10 cellular contexts compared by ENCODE assay signal in genomic region chr16:23362460-23363317, GRCh38.
A peak's percentile ranks its signal among the peaks of the same experiment; 100 is the strongest.
DNase-seq lines count a peak whose midpoint lies in the region; ATAC-seq and TF ChIP-seq lines count a peak whose summit lies in the region.
"Had no signal": no experiment of that assay in that cellular context is flagged by ENCODE, and none has a peak within 500 bp of the region (broad histone marks: within the 10 kb centered on the region; RNA-seq: fewer than 3 reads in every experiment).

No MANE protein-coding gene starts in this region.

- no peaks in the 10 kb centered on the region for H3K9me3 ChIP-seq in mucosa of descending colon

- H3K27me3 Mint-ChIP-seq in natural killer cell (ENCODE audit: low read depth in 2 of 2): peaks cover 0 to 4% of the 10 kb centered on the region in 2 donors
- no peaks in the 10 kb centered on the region for H3K27me3 Mint-ChIP-seq in activated CD4-positive, alpha-beta memory T cell treated with anti-CD3 and anti-CD28 coated beads for 36 hours

- H3K27ac Mint-ChIP-seq in natural killer cell: no peak overlapping the region
- H3K27ac Mint-ChIP-seq in activated CD4-positive, alpha-beta memory T cell treated with anti-CD3 and anti-CD28 coated beads for 36 hours: no peak overlapping the region

- H3K4me1 ChIP-seq in mucosa of descending colon (ENCODE audit: low read depth): peaks cover 30% of the 10 kb centered on the region

- no peak overlapping the region for H3K4me3 Mint-ChIP-seq in natural killer cell
- H3K4me3 Mint-ChIP-seq in activated CD4-positive, alpha-beta memory T cell treated with anti-CD3 and anti-CD28 coated beads for 36 hours: no peak overlapping the region

- no peaks in the 10 kb centered on the region for H3K36me3 ChIP-seq in mucosa of descending colon (ENCODE audit: low read depth)

- H3K4me3 ChIP-seq in coronary artery (no peak overlapping the region), mucosa of descending colon (no peak overlapping the region)

- H3K9me3 Mint-ChIP-seq in natural killer cell: no peaks in the 10 kb centered on the region
- H3K9me3 Mint-ChIP-seq in activated CD4-positive, alpha-beta memory T cell treated with anti-CD3 and anti-CD28 coated beads for 36 hours: no peaks in the 10 kb centered on the region

- no peaks in the 10 kb centered on the region for H3K36me3 Mint-ChIP-seq in natural killer cell
- H3K36me3 Mint-ChIP-seq in activated CD4-positive, alpha-beta memory T cell treated with anti-CD3 and anti-CD28 coated beads for 36 hours: no peaks in the 10 kb centered on the region

- intact Hi-C loops in mucosa of descending colon (cut with DNase I, micrococcal nuclease): no loop called here
- intact Hi-C loops in natural killer cell (cut with micrococcal nuclease): no loop called here
- intact Hi-C loops in activated CD4-positive, alpha-beta memory T cell treated with anti-CD3 and anti-CD28 coated beads for 36 hours (cut with micrococcal nuclease): no loop called here

- peak overlapping the region in 1 of 2 donors; percentile 24 for H3K27ac ChIP-seq in coronary artery

- ATAC-seq in mucosa of descending colon (peak; percentile 92), natural killer cell (no peak)
- ATAC-seq: SK-N-SH treated with all-trans-retinoic acid at 6 μM for 48 hours had no signal

- DNase-seq in activated effector memory CD4-positive, alpha-beta T cell treated with anti-CD3 and anti-CD28 coated beads, Interleukin-2, amount 50 U/mL, for 16 hours: peak; percentile 19
- no peak for DNase-seq in activated effector memory CD4-positive, alpha-beta T cell treated with Interleukin-2 at 50 U/mL for 16 hours
- DNase-seq in coronary artery (ENCODE audit: low spot score) (peak; percentile 68), mucosa of descending colon (peak; percentile 84 to 93 (median 86)), SW 1271 (lab: John Stamatoyannopoulos, UW) (no peak), natural killer cell (no peak)
- DNase-seq in activated CD4-positive, alpha-beta memory T cell treated with anti-CD3 and anti-CD28 coated beads for 36 hours: no peak
- DNase-seq in effector CD8-positive, alpha-beta T cell (lab: John Stamatoyannopoulos, UW): no peak
- DNase-seq: stimulated activated CD4-positive, alpha-beta T cell treated with anti-CD3 and anti-CD28 coated beads, Interleukin-4, amount 100 ng/mL, for 24 hours had no signal

- TF ChIP-seq CTCF in coronary artery (IDR thresholded peaks at IDR 0.05): no peak
- TF ChIP-seq CTCF in mucosa of descending colon (IDR thresholded peaks at IDR 0.05): no peak
- TF ChIP-seq CTCF in natural killer cell (IDR thresholded peaks at IDR 0.05): no peak

- no peaks in the 10 kb centered on the region for H3K4me1 Mint-ChIP-seq in natural killer cell
- H3K4me1 Mint-ChIP-seq in activated CD4-positive, alpha-beta memory T cell treated with anti-CD3 and anti-CD28 coated beads for 36 hours (ENCODE audit: low read depth): peaks cover 10% of the 10 kb centered on the region

- CTCF ChIA-PET in activated CD4-positive, alpha-beta memory T cell treated with anti-CD3 and anti-CD28 coated beads for 36 hours (lab: Charles Lee): interaction anchor here (0.8 to 1.6 kb wide), 2 partner anchors 73 to 180 kb away, joined by 4 read pairs; partner anchors contain the start of gene SCNN1G

- POLR2A ChIA-PET in activated CD4-positive, alpha-beta memory T cell treated with anti-CD3 and anti-CD28 coated beads for 36 hours (lab: Charles Lee): no interaction called here

Comparison
In these comparisons a context has a peak if more than half of its experiments do, and no peak if none do; other contexts are left out.
1. DNase-seq: peak in activated effector memory CD4-positive, alpha-beta T cell treated with anti-CD3 and anti-CD28 coated beads, Interleukin-2, amount 50 U/mL, for 16 hours (single experiment), coronary artery (single experiment) and mucosa of descending colon (3 of 3); none in activated effector memory CD4-positive, alpha-beta T cell treated with Interleukin-2 at 50 U/mL for 16 hours (single experiment), SW 1271 (0 of 2), natural killer cell (single experiment), activated CD4-positive, alpha-beta memory T cell treated with anti-CD3 and anti-CD28 coated beads for 36 hours (single experiment) and effector CD8-positive, alpha-beta T cell (single experiment).